8 cellular contexts compared by ENCODE assay signal in the genomic region with DNA sequence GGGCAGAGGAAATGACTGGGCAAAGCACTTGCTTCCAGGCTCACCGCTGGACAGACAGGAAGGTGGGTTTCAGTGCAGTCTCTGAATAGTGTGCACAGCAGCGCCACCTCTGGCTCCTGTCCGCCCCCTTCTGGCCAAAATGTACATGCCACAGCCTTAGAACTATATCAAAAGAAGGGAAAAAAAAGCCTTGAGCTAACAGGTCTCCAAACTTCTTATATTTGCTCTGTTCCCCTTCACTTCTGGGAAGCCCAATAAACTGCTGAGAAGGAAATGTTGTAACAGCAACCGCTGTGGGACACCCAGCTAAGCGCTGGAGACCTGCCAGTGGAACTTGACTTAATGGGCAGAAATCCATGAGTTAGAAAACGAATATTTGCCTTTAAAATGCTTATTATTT. TPM values are rescaled to one million over a fixed set of nuclear protein-coding genes. Genes with fewer than 3 reads are reported as not detected.
A peak's percentile ranks its signal among the peaks of the same experiment; 100 is the strongest.
DNase-seq lines count a peak whose midpoint lies in the region; ATAC-seq and TF ChIP-seq lines count a peak whose summit lies in the region.

No MANE protein-coding gene starts in this region.

- H3K36me3 Mint-ChIP-seq in activated naive CD4-positive, alpha-beta T cell treated with anti-CD3 and anti-CD28 coated beads, Interleukin-2, amount 50 U/mL, for 72 hours = no peaks in the 10 kb centered on the region

- 57 to 67% (median 63%) methylated on average over 6 of the region's 6 CpGs for WGBS in heart left ventricle, 4 donors

- no peaks in the 10 kb centered on the region for H3K27me3 ChIP-seq in heart left ventricle

- H3K36me3 ChIP-seq in heart left ventricle = peaks cover 0 to 91% (median 73%) of the 10 kb centered on the region in 9 donors

- H3K4me1 ChIP-seq in heart left ventricle = peaks cover 0 to 12% (median 0%) of the 10 kb centered on the region in 12 donors

- TF ChIP-seq CTCF in GM12864 (IDR thresholded peaks at IDR 0.05; ENCODE audit: low read depth, low read length, missing control alignments) = peak; percentile 96
- peak; percentile 49 to 88 (median 74) for TF ChIP-seq CTCF in heart left ventricle (IDR thresholded peaks at IDR 0.05)

- H3K4me3 ChIP-seq in GM12864 (ENCODE audit: low read depth, low read length) (no peak overlapping the region), heart left ventricle (no peak overlapping the region)

- TF ChIP-seq POLR2A in heart left ventricle (IDR thresholded peaks at IDR 0.05) = no peak

- H3K27ac ChIP-seq in heart left ventricle = peak overlapping the region in 1 of 12 donors; percentile 33

- H3K9me3 Mint-ChIP-seq in activated naive CD4-positive, alpha-beta T cell treated with anti-CD3 and anti-CD28 coated beads, Interleukin-2, amount 50 U/mL, for 72 hours = no peaks in the 10 kb centered on the region

- no peak overlapping the region for H3K27ac Mint-ChIP-seq in activated naive CD4-positive, alpha-beta T cell treated with anti-CD3 and anti-CD28 coated beads, Interleukin-2, amount 50 U/mL, for 72 hours

- no peak for DNase-seq in GM12864 (ENCODE audit: low read depth)
- peak; percentile 84 for DNase-seq in NAMALWA (ENCODE audit: low spot score)
- DNase-seq in SKM-1 treated with dmso at 0.1 percent for 144 hours (lab: John Stamatoyannopoulos, UW; ENCODE audit: unreplicated experiment) = peak; percentile 62
- DNase-seq in activated naive CD4-positive, alpha-beta T cell treated with anti-CD3 and anti-CD28 coated beads, Interleukin-2, amount 50 U/mL, for 72 hours (ENCODE audit: low spot score in 2 of 2) = peak in 1 of 2 donors; percentile 68
- peak in 4 of 5 donors; percentile 21 to 71 (median 36) for DNase-seq in heart left ventricle
- DNase-seq in sciatic nerve (ENCODE audit: low spot score) = peak; percentile 70

- intact Hi-C loops in heart left ventricle (cut with DNase I) (loop anchor here in 8 of 10 donors (1.0 to 10.0 kb wide), 8 partner anchors 61 to 541 kb away; partner anchors contain the start of gene SCNN1G (in 5 of the 8)), sciatic nerve (cut with DNase I) (no loop called here)

- ATAC-seq in activated naive CD4-positive, alpha-beta T cell treated with anti-CD3 and anti-CD28 coated beads, Interleukin-2, amount 50 U/mL, for 72 hours = peak; percentile 84 to 92
- ATAC-seq in heart left ventricle = peak; percentile 58 to 82 (median 76)
- peak; percentile 68 for ATAC-seq in sciatic nerve
- no peak for ATAC-seq in GM18498 (IDR thresholded peaks at IDR 0.05; ENCODE audit: unreplicated experiment)
- ATAC-seq in GM21360 (IDR thresholded peaks at IDR 0.05; ENCODE audit: unreplicated experiment) = no peak

- no peaks in the 10 kb centered on the region for H3K9me3 ChIP-seq in heart left ventricle

RNA-seq across cellular contexts. Expression of gene COG7, which starts 17.5 kb away (rescaled TPM):
- 10 to 100 TPM; 24.4 to 30.1 TPM for total RNA-seq in activated naive CD4-positive, alpha-beta T cell treated with anti-CD3 and anti-CD28 coated beads, Interleukin-2, amount 50 U/mL, for 72 hours
- 10 to 100 TPM in 7 of 9 donors, 1 to 10 TPM in 2; 7.8 to 16.8 (median 12.2) TPM for total RNA-seq in heart left ventricle
- 10 to 100 TPM; 11.1 to 12.4 TPM for polyA plus RNA-seq in heart left ventricle
- total RNA-seq in sciatic nerve = 29.4 TPM

Comparison
In these comparisons a context has a peak if more than half of its experiments do, and no peak if none do; other contexts are left out.
1. ATAC-seq: peak in activated naive CD4-positive, alpha-beta T cell treated with anti-CD3 and anti-CD28 coated beads, Interleukin-2, amount 50 U/mL, for 72 hours (2 of 2), heart left ventricle (4 of 4) and sciatic nerve (single experiment); none in GM18498 (single experiment) and GM21360 (single experiment).